Comparison of ENCODE assay signal across 23 cellular contexts in the genomic region with DNA sequence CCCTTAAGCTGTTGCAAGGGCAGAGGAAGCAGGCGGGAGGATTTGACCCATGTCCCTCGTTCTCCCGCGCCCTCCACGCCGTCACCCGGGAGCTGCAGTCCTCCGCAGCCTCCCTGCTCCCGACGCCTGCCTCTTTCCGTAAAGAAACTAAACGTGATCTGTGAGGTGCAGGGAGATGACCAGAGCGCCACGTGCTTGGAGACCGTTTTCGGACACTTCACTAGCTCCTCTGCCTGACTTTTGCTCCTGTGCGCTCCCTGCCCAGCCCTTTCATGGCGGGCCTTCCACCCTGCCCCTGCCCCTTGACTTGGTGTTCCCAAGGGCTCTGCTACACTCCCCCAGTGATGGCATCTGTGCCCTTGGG.
DNase-seq lines count a peak whose midpoint lies in the region; ATAC-seq and TF ChIP-seq lines count a peak whose summit lies in the region.
"Had no signal": no experiment of that assay in that cellular context is flagged by ENCODE, and none has a peak within 500 bp of the region (broad histone marks: within the 10 kb centered on the region; RNA-seq: fewer than 3 reads in every experiment).

No MANE protein-coding gene starts in this region.

- peaks cover 0 to 34% (median 0%) of the 10 kb centered on the region in 4 donors for H3K27me3 ChIP-seq in esophagus muscularis mucosa
- peaks cover 4 to 9% of the 10 kb centered on the region in 2 donors for H3K27me3 ChIP-seq in muscle layer of colon (ENCODE audit: control insufficient read depth in 1 of 2, insufficient read depth in 2 of 2, low read length in 2 of 2)
- H3K27me3 ChIP-seq in stomach smooth muscle (ENCODE audit: control insufficient read depth in 1 of 2, insufficient read depth in 2 of 2, low read length in 2 of 2) = peaks cover 5 to 16% of the 10 kb centered on the region in 2 donors
- H3K27me3 ChIP-seq: BLaER1 had no signal

- H3K9me3 ChIP-seq in esophagus muscularis mucosa = no peaks in the 10 kb centered on the region
- H3K9me3 ChIP-seq in muscle layer of colon (ENCODE audit: low read length) = no peaks in the 10 kb centered on the region
- no peaks in the 10 kb centered on the region for H3K9me3 ChIP-seq in stomach smooth muscle (ENCODE audit: control insufficient read depth in 2 of 2, low read length in 2 of 2)
- H3K9me3 ChIP-seq: BLaER1 had no signal

- H3K36me3 Mint-ChIP-seq in natural killer cell = no peaks in the 10 kb centered on the region
- H3K36me3 Mint-ChIP-seq: type B pancreatic cell had no signal

- 54% methylated on average over 17 of the region's 18 CpGs for WGBS in esophagus muscularis mucosa

- peak; percentile 22; the same call in 2 of the 3 replicates for ATAC-seq in SK-N-SH treated with all-trans-retinoic acid at 6 μM for 48 hours
- no peak for ATAC-seq in natural killer cell
- no peak for ATAC-seq in GM18498 (IDR thresholded peaks at IDR 0.05; ENCODE audit: unreplicated experiment)
- ATAC-seq: activated naive CD8-positive, alpha-beta T cell treated with anti-CD3 and anti-CD28 coated beads, Interleukin-2, amount 50 U/mL, for 24 hours; activated T-cell treated with anti-CD3 and anti-CD28 coated beads, Interleukin-2, amount 50 U/mL, for 4 hours had no signal

- H3K4me1 Mint-ChIP-seq in natural killer cell = no peaks in the 10 kb centered on the region
- H3K4me1 Mint-ChIP-seq: activated naive CD8-positive, alpha-beta T cell treated with anti-CD3 and anti-CD28 coated beads, Interleukin-2, amount 50 U/mL, for 24 hours had no signal

- no peak for TF ChIP-seq EP300 in esophagus muscularis mucosa (IDR thresholded peaks at IDR 0.05)

- H3K4me1 ChIP-seq in esophagus muscularis mucosa (peaks cover 0 to 12% (median 10%) of the 10 kb centered on the region in 4 donors), muscle layer of colon (ENCODE audit: insufficient read depth, low read length) (no peaks in the 10 kb centered on the region), stomach smooth muscle (ENCODE audit: control insufficient read depth, insufficient read depth, low read length) (peaks cover 6% of the 10 kb centered on the region)
- H3K4me1 ChIP-seq: BLaER1 had no signal

- H3K27me3 Mint-ChIP-seq in natural killer cell (ENCODE audit: low read depth in 2 of 2) = peaks cover 10 to 27% of the 10 kb centered on the region in 2 donors

- no peak overlapping the region for H3K4me3 Mint-ChIP-seq in natural killer cell
- H3K4me3 Mint-ChIP-seq: activated naive CD8-positive, alpha-beta T cell treated with anti-CD3 and anti-CD28 coated beads, Interleukin-2, amount 50 U/mL, for 24 hours; activated T-cell treated with anti-CD3 and anti-CD28 coated beads, Interleukin-2, amount 50 U/mL, for 4 hours; neural crest cell; T-helper 2 cell treated with Interferon-gamma antibody and Interleukin-4, amounts not matched to agents 5 μg/mL and 100 μg/mL, for 36 hours; type B pancreatic cell had no signal

- H3K4me3 ChIP-seq in esophagus muscularis mucosa (peak overlapping the region; percentile 25 to 47 (median 40)), muscle layer of colon (ENCODE audit: low read depth in 1 of 2, low read length in 2 of 2) (peak overlapping the region; percentile 32 to 50), stomach smooth muscle (ENCODE audit: low read length in 2 of 2) (peak overlapping the region; percentile 55 to 63)
- H3K4me3 ChIP-seq: BLaER1, skin epidermis had no signal

- H3K27ac ChIP-seq in esophagus muscularis mucosa (replicated peaks in 1 of 4) (no peak overlapping the region), muscle layer of colon (ENCODE audit: low read depth, low read length) (no peak overlapping the region), stomach smooth muscle (ENCODE audit: low read length) (no peak overlapping the region)
- H3K27ac ChIP-seq: BLaER1, epithelial cell of prostate, skin epidermis, VCaP had no signal

- TF ChIP-seq CTCF in esophagus muscularis mucosa (IDR thresholded peaks at IDR 0.05) (no peak), natural killer cell (IDR thresholded peaks at IDR 0.05) (no peak), GM10248 (IDR thresholded peaks at IDR 0.05; ENCODE audit: control extremely low read depth, extremely low read depth, low read depth, missing control alignments) (no peak)

- POLR2A ChIA-PET in GM10248 (lab: Yijun Ruan, JAX) = no interaction called here

- H3K36me3 ChIP-seq in esophagus muscularis mucosa (no peaks in the 10 kb centered on the region), muscle layer of colon (ENCODE audit: insufficient read depth, low read length) (no peaks in the 10 kb centered on the region), stomach smooth muscle (ENCODE audit: control insufficient read depth in 2 of 2, insufficient read depth in 2 of 2, low read length in 2 of 2) (no peaks in the 10 kb centered on the region)
- H3K36me3 ChIP-seq: BLaER1 had no signal

- CTCF ChIA-PET in GM10248 (lab: Yijun Ruan, JAX) = no interaction called here

- H3K9me3 Mint-ChIP-seq in natural killer cell = peaks cover 0 to 2% of the 10 kb centered on the region in 2 donors
- H3K9me3 Mint-ChIP-seq: activated naive CD8-positive, alpha-beta T cell treated with anti-CD3 and anti-CD28 coated beads, Interleukin-2, amount 50 U/mL, for 24 hours; activated T-cell treated with anti-CD3 and anti-CD28 coated beads, Interleukin-2, amount 50 U/mL, for 4 hours; neural crest cell; T-helper 2 cell treated with Interferon-gamma antibody and Interleukin-4, amounts not matched to agents 5 μg/mL and 100 μg/mL, for 36 hours; type B pancreatic cell had no signal

- intact Hi-C loops in esophagus muscularis mucosa (cut with DNase I) (no loop called here), natural killer cell (cut with micrococcal nuclease) (no loop called here)

- H3K27ac Mint-ChIP-seq in natural killer cell = no peak overlapping the region
- H3K27ac Mint-ChIP-seq: activated naive CD8-positive, alpha-beta T cell treated with anti-CD3 and anti-CD28 coated beads, Interleukin-2, amount 50 U/mL, for 24 hours; T-helper 2 cell treated with Interferon-gamma antibody and Interleukin-4, amounts not matched to agents 5 μg/mL and 100 μg/mL, for 36 hours; type B pancreatic cell had no signal

- DNase-seq in esophagus muscularis mucosa (ENCODE audit: extremely low spot score) (no peak), natural killer cell (no peak), putamen (ENCODE audit: low spot score) (no peak), GM10248 (ENCODE audit: extremely low spot score) (no peak)
- DNase-seq: activated CD4-positive, alpha-beta T cell treated with anti-CD3 and anti-CD28 coated beads for 48 hours; activated naive CD8-positive, alpha-beta T cell treated with anti-CD3 and anti-CD28 coated beads, Interleukin-2, amount 50 U/mL, for 24 hours; activated T-cell treated with anti-CD3 and anti-CD28 coated beads, Interleukin-2, amount 50 U/mL, for 4 hours; COR-L47; effector CD4-positive, alpha-beta T cell; glutamatergic neuron; GOT3; stimulated activated CD8-positive, alpha-beta memory T cell treated with anti-CD3 and anti-CD28 coated beads, Interleukin-4, amount 100 ng/mL, for 48 hours had no signal

- H3K9ac ChIP-seq in muscle layer of colon (ENCODE audit: low read length) (no peak overlapping the region), stomach smooth muscle (ENCODE audit: low read length in 2 of 2) (no peak overlapping the region)
- H3K9ac ChIP-seq: BLaER1 had no signal

- no peak for TF ChIP-seq POLR2A in esophagus muscularis mucosa (IDR thresholded peaks at IDR 0.05; ENCODE audit: low read depth)

TF ChIP-seq in SK-N-SH treated with all-trans-retinoic acid at 6 μM for 48 hours, 23 proteins besides CTCF, POLR2A, EP300 and RAD21 (continues in another document):
- TF ChIP-seq ISL1 (CRISPR knock-in tag; IDR thresholded peaks at IDR 0.05) = no peak
- TF ChIP-seq, protein P1, sequence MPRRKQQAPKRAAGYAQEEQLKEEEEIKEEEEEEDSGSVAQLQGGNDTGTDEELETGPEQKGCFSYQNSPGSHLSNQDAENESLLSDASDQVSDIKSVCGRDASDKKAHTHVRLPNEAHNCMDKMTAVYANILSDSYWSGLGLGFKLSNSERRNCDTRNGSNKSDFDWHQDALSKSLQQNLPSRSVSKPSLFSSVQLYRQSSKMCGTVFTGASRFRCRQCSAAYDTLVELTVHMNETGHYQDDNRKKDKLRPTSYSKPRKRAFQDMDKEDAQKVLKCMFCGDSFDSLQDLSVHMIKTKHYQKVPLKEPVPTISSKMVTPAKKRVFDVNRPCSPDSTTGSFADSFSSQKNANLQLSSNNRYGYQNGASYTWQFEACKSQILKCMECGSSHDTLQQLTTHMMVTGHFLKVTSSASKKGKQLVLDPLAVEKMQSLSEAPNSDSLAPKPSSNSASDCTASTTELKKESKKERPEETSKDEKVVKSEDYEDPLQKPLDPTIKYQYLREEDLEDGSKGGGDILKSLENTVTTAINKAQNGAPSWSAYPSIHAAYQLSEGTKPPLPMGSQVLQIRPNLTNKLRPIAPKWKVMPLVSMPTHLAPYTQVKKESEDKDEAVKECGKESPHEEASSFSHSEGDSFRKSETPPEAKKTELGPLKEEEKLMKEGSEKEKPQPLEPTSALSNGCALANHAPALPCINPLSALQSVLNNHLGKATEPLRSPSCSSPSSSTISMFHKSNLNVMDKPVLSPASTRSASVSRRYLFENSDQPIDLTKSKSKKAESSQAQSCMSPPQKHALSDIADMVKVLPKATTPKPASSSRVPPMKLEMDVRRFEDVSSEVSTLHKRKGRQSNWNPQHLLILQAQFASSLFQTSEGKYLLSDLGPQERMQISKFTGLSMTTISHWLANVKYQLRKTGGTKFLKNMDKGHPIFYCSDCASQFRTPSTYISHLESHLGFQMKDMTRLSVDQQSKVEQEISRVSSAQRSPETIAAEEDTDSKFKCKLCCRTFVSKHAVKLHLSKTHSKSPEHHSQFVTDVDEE (CRISPR knock-in tag; IDR thresholded peaks at IDR 0.05) = no peak
- no peak for TF ChIP-seq BACH2 (CRISPR knock-in tag; IDR thresholded peaks at IDR 0.05; ENCODE audit: borderline replicate concordance)
- TF ChIP-seq CSDC2 (CRISPR knock-in tag; IDR thresholded peaks at IDR 0.05) = no peak
- TF ChIP-seq CSRNP3 (CRISPR knock-in tag; IDR thresholded peaks at IDR 0.05) = no peak
